In genomic region chr14:101364503-101365328, GRCh38 we compare ENCODE assay signal across 13 cellular contexts.
DNase-seq lines count a peak whose midpoint lies in the region; ATAC-seq and TF ChIP-seq lines count a peak whose summit lies in the region.
"Had no signal": no experiment of that assay in that cellular context is flagged by ENCODE, and none has a peak within 500 bp of the region (broad histone marks: within the 10 kb centered on the region; RNA-seq: fewer than 3 reads in every experiment).

No MANE protein-coding gene starts in this region.

- no peak overlapping the region for H3K9ac ChIP-seq in GM23248
- no peak overlapping the region for H3K9ac ChIP-seq in smooth muscle cell (ENCODE audit: low read depth)

- H3K4me1 ChIP-seq in GM23248 (ENCODE audit: insufficient read depth) (no peaks in the 10 kb centered on the region), smooth muscle cell (ENCODE audit: low read depth) (peaks cover 29% of the 10 kb centered on the region)

- H3K9me3 ChIP-seq in GM23248 (ENCODE audit: low read depth) (no peaks in the 10 kb centered on the region), smooth muscle cell (replicated peaks; ENCODE audit: low read depth) (no peaks in the 10 kb centered on the region)

- WGBS in GM23248 (ENCODE audit: low coverage in 1 of 2, low lambda C conversion rate in 2 of 2, missing lambda C conversion rate in 2 of 2), 2 experiments, result 14 to 15% methylated on average over 42 of the region's 42 CpGs
- 65% methylated on average over 42 of the region's 42 CpGs for WGBS in smooth muscle cell (ENCODE audit: low lambda C conversion rate)

- peak overlapping the region in 2 of 5 experiments; percentile 20 to 40 for H3K4me3 Mint-ChIP-seq in brain
- H3K4me3 Mint-ChIP-seq: CD14-positive monocyte had no signal

- H3K36me3 ChIP-seq in GM23248 (ENCODE audit: low read depth) (no peaks in the 10 kb centered on the region), smooth muscle cell (ENCODE audit: low read depth) (no peaks in the 10 kb centered on the region)

- H3K4me1 Mint-ChIP-seq in brain, result peaks cover 55% of the 10 kb centered on the region
- H3K4me1 Mint-ChIP-seq: CD14-positive monocyte had no signal

- ATAC-seq in GM19467 (IDR thresholded peaks at IDR 0.05; ENCODE audit: unreplicated experiment) (no peak), GM18502 (IDR thresholded peaks at IDR 0.05; ENCODE audit: poor library complexity, unreplicated experiment) (no peak), GM19328 (IDR thresholded peaks at IDR 0.05; ENCODE audit: unreplicated experiment) (no peak)

- no peaks in the 10 kb centered on the region for H3K36me3 Mint-ChIP-seq in brain
- H3K36me3 Mint-ChIP-seq: CD14-positive monocyte had no signal

- H3K4me3 ChIP-seq in GM23248 (no peak overlapping the region), smooth muscle cell (no peak overlapping the region)

- no peaks in the 10 kb centered on the region for H3K9me2 ChIP-seq in GM23248 (ENCODE audit: insufficient read depth)

- H2AFZ ChIP-seq in GM23248 (no peak overlapping the region), smooth muscle cell (ENCODE audit: low read depth) (no peak overlapping the region)

- H3K9me3 Mint-ChIP-seq in brain, result peaks cover 0 to 17% (median 0%) of the 10 kb centered on the region in 5 experiments
- H3K9me3 Mint-ChIP-seq: CD14-positive monocyte had no signal

- H3K27ac ChIP-seq in GM23248 (no peak overlapping the region), smooth muscle cell (ENCODE audit: low read depth) (no peak overlapping the region)
- H3K27ac ChIP-seq: epithelial cell of prostate had no signal

- H3K27me3 ChIP-seq in GM23248 (replicated peaks; ENCODE audit: insufficient read depth) (peaks cover 30% of the 10 kb centered on the region), smooth muscle cell (ENCODE audit: low read depth) (no peaks in the 10 kb centered on the region)

- no peaks in the 10 kb centered on the region for H4K20me1 ChIP-seq in GM23248 (ENCODE audit: insufficient read depth)
- H4K20me1 ChIP-seq in smooth muscle cell (ENCODE audit: low read depth), result peaks cover 2% of the 10 kb centered on the region

- H3K27ac Mint-ChIP-seq in brain, result peak overlapping the region in 4 of 5 experiments; percentile 8 to 86 (median 72)
- H3K27ac Mint-ChIP-seq: CD14-positive monocyte had no signal

- no peaks in the 10 kb centered on the region for H3F3A ChIP-seq in GM23248 (ENCODE audit: insufficient read depth)
- H3F3A ChIP-seq in smooth muscle cell (ENCODE audit: low read depth), result peaks cover 17% of the 10 kb centered on the region

- TF ChIP-seq CTCF in brain (conservative IDR thresholded peaks at IDR 0.05) (no peak), smooth muscle cell (IDR thresholded peaks at IDR 0.05; ENCODE audit: borderline replicate concordance, insufficient read depth, poor library complexity, severe bottlenecking) (no peak)

- H3K4me2 ChIP-seq in GM23248 (ENCODE audit: unreplicated experiment), result no peak overlapping the region
- peak overlapping the region; percentile 43 for H3K4me2 ChIP-seq in smooth muscle cell

- peak; percentile 23 for DNase-seq in GM23248
- peak; percentile 92 for DNase-seq in mesenteric fat pad (ENCODE audit: low spot score)
- DNase-seq in smooth muscle cell (lab: John Stamatoyannopoulos, UW; ENCODE audit: unreplicated experiment), result no peak
- no peak for DNase-seq in AG08395 (ENCODE audit: low spot score)
- DNase-seq: caudate nucleus, GDM1, NCI-H1930 had no signal

- H3K79me2 ChIP-seq in GM23248 (ENCODE audit: insufficient read depth), result no peaks in the 10 kb centered on the region
- H3K79me2 ChIP-seq in smooth muscle cell (ENCODE audit: low read depth), result no peaks in the 10 kb centered on the region

- in situ Hi-C loops in GM23248 (cut with MboI), result no loop called here

- peaks cover 4% of the 10 kb centered on the region for H3K27me3 Mint-ChIP-seq in brain

Comparison
In these comparisons a context has a peak if more than half of its experiments do, and no peak if none do; other contexts are left out.
1. DNase-seq: peak in GM23248 (single experiment) and mesenteric fat pad (single experiment); none in smooth muscle cell (single experiment) and AG08395 (single experiment).